In genomic region chr6:2658788-2659187, GRCh38 we compare ENCODE assay signal across 8 cellular contexts.
DNase-seq lines count a peak whose midpoint lies in the region; ATAC-seq and TF ChIP-seq lines count a peak whose summit lies in the region.

No MANE protein-coding gene starts in this region.

- in situ Hi-C loops in GM13976 (cut with MboI; ENCODE audit: low sequenced_read_pairs, unreplicated experiment): no loop called here

- ATAC-seq in GM21619 (IDR thresholded peaks at IDR 0.05; ENCODE audit: unreplicated experiment) (peak; percentile 93), HG03521 (IDR thresholded peaks at IDR 0.05; ENCODE audit: unreplicated experiment) (peak; percentile 85), esophagus mucosa (peak; percentile 93)

- TF ChIP-seq CTCF in GM13976 (IDR thresholded peaks at IDR 0.05; ENCODE audit: borderline replicate concordance, control extremely low read depth, extremely low read depth, insufficient read depth, missing control alignments) (no peak), colonic mucosa (IDR thresholded peaks at IDR 0.05) (no peak)

- H3K27ac ChIP-seq in colonic mucosa: no peak overlapping the region

- H3K27me3 ChIP-seq in colonic mucosa: no peaks in the 10 kb centered on the region

- peak; percentile 44 for DNase-seq in GM13976 (ENCODE audit: low spot score)
- DNase-seq in SK-N-DZ (ENCODE audit: low spot score): no peak
- no peak for DNase-seq in NCI-H187 (lab: John Stamatoyannopoulos, UW)
- DNase-seq in DMS153 treated with DMSO at 0.1 percent for 48 hours (lab: John Stamatoyannopoulos, UW; ENCODE audit: unreplicated experiment): no peak
- DNase-seq in colonic mucosa: no peak

- H3K36me3 ChIP-seq in colonic mucosa: no peaks in the 10 kb centered on the region

- no peak overlapping the region for H3K9ac ChIP-seq in colonic mucosa (ENCODE audit: low read depth in 2 of 2, low read length in 2 of 2)

- H3K9me3 ChIP-seq in colonic mucosa: no peaks in the 10 kb centered on the region

- intact Hi-C loops in colonic mucosa (cut with DNase I): no loop called here

- H3K4me3 ChIP-seq in colonic mucosa: no peak overlapping the region

- no peaks in the 10 kb centered on the region for H3K4me1 ChIP-seq in colonic mucosa
